1 cellular context compared by ENCODE assay signal in the genomic region with DNA sequence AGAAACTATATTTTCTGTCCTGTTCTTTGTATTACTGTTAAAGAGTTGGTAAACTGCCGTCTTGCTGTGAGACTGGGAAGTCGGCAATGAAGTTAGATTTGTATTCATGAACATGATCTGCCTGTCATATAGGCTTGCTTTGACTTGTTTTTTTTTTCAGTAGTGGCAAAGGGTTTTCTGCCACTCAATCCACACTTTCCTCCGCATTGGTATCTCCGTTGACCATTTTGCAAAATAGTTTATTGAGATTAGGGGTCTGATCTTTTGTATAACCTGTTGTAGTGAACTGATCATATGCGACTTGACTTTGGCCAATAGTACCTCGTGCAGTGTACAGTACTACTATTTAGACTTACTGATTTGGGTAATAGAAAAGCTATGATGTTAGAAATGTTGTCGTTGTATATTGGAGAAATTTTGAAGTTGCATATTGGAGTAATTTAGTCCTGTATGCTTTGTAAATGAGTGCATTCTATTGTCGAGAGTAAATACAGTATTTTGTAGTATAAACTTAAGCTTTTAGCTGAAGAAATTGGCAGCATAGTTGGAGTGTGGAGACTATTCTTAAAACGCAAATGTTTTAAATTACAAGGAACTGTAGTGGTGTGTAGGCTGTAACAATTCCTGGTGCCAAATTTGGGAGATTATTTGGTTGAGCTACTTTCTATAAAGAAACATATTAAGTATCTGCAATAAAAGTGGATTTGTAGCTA.
TF ChIP-seq lines count a peak whose summit lies in the region.

No MANE protein-coding gene starts in this region.

TF ChIP-seq in HepG2, 621 proteins besides CTCF, POLR2A, EP300 and RAD21:
- TF ChIP-seq ZNF776 (CRISPR knock-in tag; IDR thresholded peaks at IDR 0.05) (no peak), KDM5A (IDR thresholded peaks at IDR 0.05; ENCODE audit: borderline replicate concordance, low read length) (peak; percentile 37; the same call in 1 of the 2 replicates)
